ENCODE assay signal across 9 cellular contexts in genomic region chr10:72079356-72079755, GRCh38. TPM values are rescaled to one million over a fixed set of nuclear protein-coding genes. Genes with fewer than 3 reads are reported as not detected.
DNase-seq lines count a peak whose midpoint lies in the region; ATAC-seq, FAIRE-seq and TF ChIP-seq lines count a peak whose summit lies in the region.
"Had no signal": no experiment of that assay in that cellular context is flagged by ENCODE, and none has a peak within 500 bp of the region (broad histone marks: within the 10 kb centered on the region; RNA-seq: fewer than 3 reads in every experiment).

No MANE protein-coding gene starts in this region.

- TF ChIP-seq CTCF in osteocyte (IDR thresholded peaks at IDR 0.05): no peak

- peaks cover 58% of the 10 kb centered on the region for H3K36me3 Mint-ChIP-seq in activated CD8-positive, alpha-beta T cell treated with anti-CD3 and anti-CD28 coated beads, Interleukin-2, amount 10 ng/mL, durations not matched to agents 7 days and 5 days (ENCODE audit: low read depth)
- no peaks in the 10 kb centered on the region for H3K36me3 Mint-ChIP-seq in stimulated activated memory B cell treated with anti-CD40 and anti-IgM and Interleukin-4, amounts not matched to agents 10 μg/mL and 1 μg/mL and 100 μg/mL, for 72 hours
- no peaks in the 10 kb centered on the region for H3K36me3 Mint-ChIP-seq in osteocyte (ENCODE audit: unreplicated experiment)

- H3K4me1 Mint-ChIP-seq in activated CD8-positive, alpha-beta T cell treated with anti-CD3 and anti-CD28 coated beads, Interleukin-2, amount 10 ng/mL, durations not matched to agents 7 days and 5 days (ENCODE audit: low read depth): peaks cover 91% of the 10 kb centered on the region
- H3K4me1 Mint-ChIP-seq in stimulated activated memory B cell treated with anti-CD40 and anti-IgM and Interleukin-4, amounts not matched to agents 10 μg/mL and 1 μg/mL and 100 μg/mL, for 72 hours: peaks cover 85% of the 10 kb centered on the region
- H3K4me1 Mint-ChIP-seq in osteocyte (ENCODE audit: unreplicated experiment): peaks cover 2% of the 10 kb centered on the region

- FAIRE-seq in small intestine (lab: Jason Lieb, UNC): no peak

- peak; percentile 51 for DNase-seq in NCI-H2227 (lab: John Stamatoyannopoulos, UW; ENCODE audit: unreplicated experiment)
- DNase-seq in NCI-H2227 treated with DMSO at 0.1 percent for 48 hours (lab: John Stamatoyannopoulos, UW): no peak
- peak; percentile 78 for DNase-seq in activated CD8-positive, alpha-beta T cell treated with anti-CD3 and anti-CD28 coated beads, Interleukin-2, amount 10 ng/mL, durations not matched to agents 7 days and 5 days
- peak; percentile 57 for DNase-seq in germinal center (ENCODE audit: low spot score)
- DNase-seq in small intestine: no peak
- DNase-seq in osteocyte (ENCODE audit: extremely low spot score, unreplicated experiment): no peak

- peak; percentile 49 for ATAC-seq in activated CD8-positive, alpha-beta T cell treated with anti-CD3 and anti-CD28 coated beads, Interleukin-2, amount 10 ng/mL, durations not matched to agents 7 days and 5 days
- ATAC-seq in stimulated activated memory B cell treated with anti-CD40 and anti-IgM and Interleukin-4, amounts not matched to agents 10 μg/mL and 1 μg/mL and 100 μg/mL, for 72 hours: peak; percentile 61
- no peak for ATAC-seq in HG03565 (IDR thresholded peaks at IDR 0.05; ENCODE audit: unreplicated experiment)

- CTCF ChIA-PET in activated CD8-positive, alpha-beta T cell treated with anti-CD3 and anti-CD28 coated beads, Interleukin-2, amount 10 ng/mL, durations not matched to agents 7 days and 5 days (lab: Charles Lee): interaction anchor here (0.9 to 2.7 kb wide), 9 partner anchors 8 to 260 kb away, joined by 3 to 16 read pairs (median 4); partner anchors contain the start of genes ANAPC16 and ASCC1

- H3K27me3 ChIP-seq in small intestine (ENCODE audit: control insufficient read depth in 2 of 2, insufficient read depth in 2 of 2, low read length in 2 of 2): no peaks in the 10 kb centered on the region

- peak overlapping the region; percentile 34 for H3K4me3 Mint-ChIP-seq in activated CD8-positive, alpha-beta T cell treated with anti-CD3 and anti-CD28 coated beads, Interleukin-2, amount 10 ng/mL, durations not matched to agents 7 days and 5 days
- peak overlapping the region; percentile 6 for H3K4me3 Mint-ChIP-seq in stimulated activated memory B cell treated with anti-CD40 and anti-IgM and Interleukin-4, amounts not matched to agents 10 μg/mL and 1 μg/mL and 100 μg/mL, for 72 hours
- no peak overlapping the region for H3K4me3 Mint-ChIP-seq in osteocyte (ENCODE audit: unreplicated experiment)

- H3K9me3 Mint-ChIP-seq in activated CD8-positive, alpha-beta T cell treated with anti-CD3 and anti-CD28 coated beads, Interleukin-2, amount 10 ng/mL, durations not matched to agents 7 days and 5 days (ENCODE audit: insufficient read depth): no peaks in the 10 kb centered on the region
- H3K9me3 Mint-ChIP-seq in stimulated activated memory B cell treated with anti-CD40 and anti-IgM and Interleukin-4, amounts not matched to agents 10 μg/mL and 1 μg/mL and 100 μg/mL, for 72 hours: no peaks in the 10 kb centered on the region
- H3K9me3 Mint-ChIP-seq in osteocyte (ENCODE audit: unreplicated experiment): no peaks in the 10 kb centered on the region

- H3K27me3 Mint-ChIP-seq in activated CD8-positive, alpha-beta T cell treated with anti-CD3 and anti-CD28 coated beads, Interleukin-2, amount 10 ng/mL, durations not matched to agents 7 days and 5 days (ENCODE audit: low read depth): no peaks in the 10 kb centered on the region
- H3K27me3 Mint-ChIP-seq in stimulated activated memory B cell treated with anti-CD40 and anti-IgM and Interleukin-4, amounts not matched to agents 10 μg/mL and 1 μg/mL and 100 μg/mL, for 72 hours: no peaks in the 10 kb centered on the region
- H3K27me3 Mint-ChIP-seq in osteocyte (ENCODE audit: unreplicated experiment): peaks cover 4% of the 10 kb centered on the region

- no peaks in the 10 kb centered on the region for H3K4me1 ChIP-seq in small intestine (ENCODE audit: control insufficient read depth in 2 of 2, insufficient read depth in 1 of 2, low read depth in 1 of 2, low read length in 1 of 2)

- H3K36me3 ChIP-seq in small intestine (ENCODE audit: control insufficient read depth in 2 of 2, insufficient read depth in 2 of 2, low read length in 2 of 2): no peaks in the 10 kb centered on the region

- H3K27ac ChIP-seq in small intestine (ENCODE audit: low read depth in 1 of 2, low read length in 1 of 2): no peak overlapping the region

- no peaks in the 10 kb centered on the region for H3K9me3 ChIP-seq in small intestine (ENCODE audit: control insufficient read depth, low read depth)

- peak overlapping the region; percentile 82 for H3K27ac Mint-ChIP-seq in activated CD8-positive, alpha-beta T cell treated with anti-CD3 and anti-CD28 coated beads, Interleukin-2, amount 10 ng/mL, durations not matched to agents 7 days and 5 days
- H3K27ac Mint-ChIP-seq in stimulated activated memory B cell treated with anti-CD40 and anti-IgM and Interleukin-4, amounts not matched to agents 10 μg/mL and 1 μg/mL and 100 μg/mL, for 72 hours: peak overlapping the region; percentile 87
- H3K27ac Mint-ChIP-seq in osteocyte (ENCODE audit: unreplicated experiment): no peak overlapping the region

- POLR2A ChIA-PET in activated CD8-positive, alpha-beta T cell treated with anti-CD3 and anti-CD28 coated beads, Interleukin-2, amount 10 ng/mL, durations not matched to agents 7 days and 5 days (lab: Charles Lee): interaction anchor here (0.8 to 1.8 kb wide), 2 partner anchors 9 to 20 kb away, joined by 4 to 13 read pairs; partner anchors contain the start of gene SPOCK2

- H3K4me3 ChIP-seq in small intestine (ENCODE audit: low read depth in 1 of 2, low read length in 2 of 2): no peak overlapping the region

- WGBS in small intestine, 3 donors: 65 to 87% (median 72%) methylated on average over 5 of the region's 5 CpGs

RNA-seq across cellular contexts. Expression of gene SPOCK2, which starts 9.0 kb away (rescaled TPM):
- 100 to 1,000 TPM; 261 to 268 TPM for total RNA-seq in activated CD8-positive, alpha-beta T cell treated with anti-CD3 and anti-CD28 coated beads, Interleukin-2, amount 10 ng/mL, durations not matched to agents 7 days and 5 days
- polyA plus RNA-seq in small intestine: 10 to 100 TPM in 1 of 3 donors, 1 to 10 TPM in 2; 1.6 to 24.2 (median 2.2) TPM
- 0.54 and 0.73 TPM in 2 replicates for total RNA-seq in osteocyte
- total RNA-seq: HT1080 had no signal

Comparison
In these comparisons a context has a peak if more than half of its experiments do, and no peak if none do; other contexts are left out.
1. DNase-seq: peak in NCI-H2227 (single experiment), activated CD8-positive, alpha-beta T cell treated with anti-CD3 and anti-CD28 coated beads, Interleukin-2, amount 10 ng/mL, durations not matched to agents 7 days and 5 days (single experiment) and germinal center (single experiment); none in NCI-H2227 treated with DMSO at 0.1 percent for 48 hours (single experiment), small intestine (single experiment) and osteocyte (single experiment).
2. RNA of gene SPOCK2, which starts 9.0 kb away (total RNA-seq): 261 to 268 TPM in activated CD8-positive, alpha-beta T cell treated with anti-CD3 and anti-CD28 coated beads, Interleukin-2, amount 10 ng/mL, durations not matched to agents 7 days and 5 days; 0.54 to 0.73 TPM in osteocyte; every median in the first group is over 100 times any median in the second.